11 cellular contexts compared by ENCODE assay signal in the genomic region with DNA sequence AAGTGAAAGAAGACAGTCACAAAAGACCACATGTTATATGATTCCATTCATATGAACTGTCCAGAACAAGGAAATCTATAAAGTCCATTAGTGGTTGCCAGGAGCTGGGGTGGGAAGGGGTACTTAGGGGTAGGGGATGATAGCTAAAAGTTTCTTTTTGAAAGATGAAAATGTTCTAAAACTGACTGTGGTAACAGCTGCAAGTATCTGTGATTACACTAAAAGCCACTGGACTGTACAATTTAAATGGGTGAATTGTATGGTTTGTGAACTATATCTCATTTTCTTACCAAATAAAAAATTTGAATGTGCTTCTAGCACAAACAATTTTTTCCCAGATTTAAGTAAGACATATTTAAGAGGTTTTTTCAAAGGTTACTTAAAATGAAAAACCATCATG. TPM values are rescaled to one million over a fixed set of nuclear protein-coding genes. Genes with fewer than 3 reads are reported as not detected.
DNase-seq lines count a peak whose midpoint lies in the region; ATAC-seq and TF ChIP-seq lines count a peak whose summit lies in the region.
"Had no signal": no experiment of that assay in that cellular context is flagged by ENCODE, and none has a peak within 500 bp of the region (broad histone marks: within the 10 kb centered on the region; RNA-seq: fewer than 3 reads in every experiment).

No MANE protein-coding gene starts in this region.

- H3K4me3 Mint-ChIP-seq in MCF 10A (ENCODE audit: unreplicated experiment) (no peak overlapping the region), memory B cell (peak overlapping the region; percentile 39), type B pancreatic cell (peak overlapping the region; percentile 3)
- H3K4me3 Mint-ChIP-seq in activated naive CD8-positive, alpha-beta T cell: peak overlapping the region; percentile 73

- H3K27me3 ChIP-seq in breast epithelium: no peaks in the 10 kb centered on the region

- no peaks in the 10 kb centered on the region for H3K36me3 Mint-ChIP-seq in MCF 10A (ENCODE audit: insufficient read depth, unreplicated experiment)
- H3K36me3 Mint-ChIP-seq in activated naive CD8-positive, alpha-beta T cell: peaks cover 5% of the 10 kb centered on the region
- H3K36me3 Mint-ChIP-seq in memory B cell: peaks cover 6% of the 10 kb centered on the region
- H3K36me3 Mint-ChIP-seq in type B pancreatic cell: peaks cover 19% of the 10 kb centered on the region

- H3K9me3 Mint-ChIP-seq in MCF 10A (ENCODE audit: unreplicated experiment) (no peaks in the 10 kb centered on the region), memory B cell (no peaks in the 10 kb centered on the region), type B pancreatic cell (no peaks in the 10 kb centered on the region)
- H3K9me3 Mint-ChIP-seq in activated naive CD8-positive, alpha-beta T cell (ENCODE audit: low read depth): no peaks in the 10 kb centered on the region

- no peak for TF ChIP-seq POLR2A in breast epithelium (IDR thresholded peaks at IDR 0.05)

- intact Hi-C loops in breast epithelium (cut with DNase I; ENCODE audit: low total_unique reads): no loop called here
- intact Hi-C loops in MCF 10A (cut with micrococcal nuclease): no loop called here

- DNase-seq in breast epithelium (ENCODE audit: low spot score in 2 of 2) (no peak), MCF 10A (ENCODE audit: unreplicated experiment) (no peak), memory B cell (ENCODE audit: low spot score in 2 of 2) (no peak), type B pancreatic cell (ENCODE audit: extremely low spot score, unreplicated experiment) (no peak)
- DNase-seq: NCI-H1930, retina had no signal

- peak overlapping the region in 1 of 3 donors; percentile 16 for H3K4me3 ChIP-seq in breast epithelium
- H3K4me3 ChIP-seq: lung had no signal

- CTCF ChIA-PET in MCF 10A (lab: Yijun Ruan, JAX): interaction anchor here (0.6 kb wide), 1 partner anchor 27 kb away, joined by 3 read pairs; no protein-coding TSS in a partner anchor

- H3K27ac Mint-ChIP-seq in MCF 10A (ENCODE audit: low read depth, unreplicated experiment) (no peak overlapping the region), memory B cell (peak overlapping the region; percentile 65), type B pancreatic cell (peak overlapping the region; percentile 44)
- peak overlapping the region; percentile 58 for H3K27ac Mint-ChIP-seq in activated naive CD8-positive, alpha-beta T cell

- no peaks in the 10 kb centered on the region for H3K9me3 ChIP-seq in breast epithelium

- ATAC-seq in memory B cell (ENCODE audit: low read depth) (no peak), GM21515 (IDR thresholded peaks at IDR 0.05; ENCODE audit: unreplicated experiment) (no peak), GM19324 (IDR thresholded peaks at IDR 0.05; ENCODE audit: low FRiP score, unreplicated experiment) (no peak), HG02884 (IDR thresholded peaks at IDR 0.05; ENCODE audit: unreplicated experiment) (no peak)

- no peaks in the 10 kb centered on the region for H3K4me1 ChIP-seq in breast epithelium

- H3K27me3 Mint-ChIP-seq in MCF 10A (ENCODE audit: insufficient read depth, unreplicated experiment) (no peaks in the 10 kb centered on the region), memory B cell (no peaks in the 10 kb centered on the region), type B pancreatic cell (no peaks in the 10 kb centered on the region)
- H3K27me3 Mint-ChIP-seq in activated naive CD8-positive, alpha-beta T cell: no peaks in the 10 kb centered on the region

- BruUV-seq in MCF 10A (replicated peaks; lab: Mats Ljungman, UMichigan): no TSS peak

- TF ChIP-seq CTCF in breast epithelium (IDR thresholded peaks at IDR 0.05) (no peak), MCF 10A (IDR thresholded peaks at IDR 0.05; ENCODE audit: unreplicated experiment) (no peak), type B pancreatic cell (conservative IDR thresholded peaks at IDR 0.05) (no peak)

- no peaks in the 10 kb centered on the region for H3K36me3 ChIP-seq in breast epithelium

- POLR2A ChIA-PET in MCF 10A (lab: Yijun Ruan, JAX): interaction anchor here (1.0 kb wide), 1 partner anchor 86 kb away, joined by 3 read pairs; no protein-coding TSS in a partner anchor

- no peaks in the 10 kb centered on the region for H3K4me1 Mint-ChIP-seq in MCF 10A (ENCODE audit: insufficient read depth, unreplicated experiment)
- peaks cover 25% of the 10 kb centered on the region for H3K4me1 Mint-ChIP-seq in activated naive CD8-positive, alpha-beta T cell (ENCODE audit: low read depth)
- H3K4me1 Mint-ChIP-seq in memory B cell: peaks cover 15% of the 10 kb centered on the region
- H3K4me1 Mint-ChIP-seq in type B pancreatic cell (ENCODE audit: unreplicated experiment): peaks cover 19% of the 10 kb centered on the region

- H3K27ac ChIP-seq in breast epithelium: peak overlapping the region; percentile 81 to 85

RNA-seq across cellular contexts. Expression of a gene that starts 22.1 kb away (rescaled TPM):
- total RNA-seq in breast epithelium: 10 to 100 TPM; 52.1 to 73.0 (median 71.7) TPM
- total RNA-seq in MCF 10A (2022): 7.8 and 13.7 TPM in 2 replicates
- total RNA-seq in type B pancreatic cell (ENCODE audit: low replicate concordance): 32.2 and 46.7 TPM in 2 replicates
